9 cellular contexts compared by ENCODE assay signal in genomic region chr18:62979172-62979571, GRCh38.
A peak's percentile ranks its signal among the peaks of the same experiment; 100 is the strongest.
DNase-seq lines count a peak whose midpoint lies in the region; ATAC-seq, FAIRE-seq and TF ChIP-seq lines count a peak whose summit lies in the region.
"Had no signal": no experiment of that assay in that cellular context is flagged by ENCODE, and none has a peak within 500 bp of the region (broad histone marks: within the 10 kb centered on the region; RNA-seq: fewer than 3 reads in every experiment).

No MANE protein-coding gene starts in this region.

- H3K79me2 ChIP-seq in H9 (ENCODE audit: insufficient read depth, low read length) (no peaks in the 10 kb centered on the region), MM.1S (ENCODE audit: low read length) (no peaks in the 10 kb centered on the region)

- no peak overlapping the region for H2BK20ac ChIP-seq in H9 (ENCODE audit: low read depth, low read length, poor library complexity, severe bottlenecking)

- H2BK5ac ChIP-seq in H9 (ENCODE audit: insufficient read length, low read length), result no peak overlapping the region

- H3K36me3 ChIP-seq in MM.1S (replicated peaks; ENCODE audit: insufficient read depth, low read length), result no peaks in the 10 kb centered on the region

- no peak overlapping the region for H2BK120ac ChIP-seq in H9 (ENCODE audit: low read depth, low read length, poor library complexity, severe bottlenecking)

- no peak overlapping the region for H3K4me3 Mint-ChIP-seq in H9
- H3K4me3 Mint-ChIP-seq: T-helper 1 cell treated with Interleukin-12 subunit alpha and Interleukin-12 subunit beta and Interleukin-4 antibody, amounts not matched to agents 30 μg/mL and 1 μg/mL, for 36 hours had no signal

- H2AK5ac ChIP-seq in H9 (ENCODE audit: insufficient read length, low read length), result no peak overlapping the region

- no CpG with 5 or more reads among the region's 13 CpGs for WGBS in H9 (ENCODE audit: extremely low coverage, insufficient read length, low lambda C conversion rate)

- H2BK15ac ChIP-seq in H9 (ENCODE audit: low read depth, low read length), result no peak overlapping the region

- no peak overlapping the region for H3K23ac ChIP-seq in H9 (ENCODE audit: insufficient read length, low read depth, low read length)

- no peaks in the 10 kb centered on the region for H3K79me1 ChIP-seq in H9 (ENCODE audit: insufficient read depth, low read depth, low read length, poor library complexity, severe bottlenecking)

- H4K20me1 ChIP-seq in H9 (ENCODE audit: control insufficient read depth, insufficient read depth, insufficient read length), result no peaks in the 10 kb centered on the region
- no peaks in the 10 kb centered on the region for H4K20me1 ChIP-seq in MM.1S (ENCODE audit: insufficient read depth, low read length)

- H3K14ac ChIP-seq in H9 (ENCODE audit: insufficient read depth, low read length), result no peak overlapping the region

- no peak overlapping the region for H3K4me2 ChIP-seq in H9 (ENCODE audit: insufficient read depth, insufficient read length, low read length)
- H3K4me2 ChIP-seq in MM.1S (ENCODE audit: low read depth, low read length), result no peak overlapping the region

- H4K5ac ChIP-seq in H9 (ENCODE audit: insufficient read length, low read depth, low read length), result no peak overlapping the region

- H3K4me1 Mint-ChIP-seq in H9, result peaks cover 2 to 11% of the 10 kb centered on the region in 2 experiments

- no peak overlapping the region for H3K56ac ChIP-seq in H9 (ENCODE audit: insufficient read length, low read depth, low read length)

- intact Hi-C loops in sciatic nerve (cut with DNase I), result no loop called here

- H3K36me3 Mint-ChIP-seq in H9 (ENCODE audit: insufficient read depth in 1 of 3, low read depth in 3 of 3), result peaks cover 26 to 61% (median 46%) of the 10 kb centered on the region in 3 experiments; a peak in 6 of 7 replicates

- no peak overlapping the region for H3K27ac ChIP-seq in H9 (ENCODE audit: insufficient read length, low read depth, low read length)
- H3K27ac ChIP-seq in MM.1S (ENCODE audit: low read length), result no peak overlapping the region

- FAIRE-seq in HTR-8/SVneo (lab: Jason Lieb, UNC), result no peak

- no peak overlapping the region for H3K4ac ChIP-seq in H9 (ENCODE audit: low read depth, low read length)

- no peak overlapping the region for H4K91ac ChIP-seq in H9 (ENCODE audit: insufficient read length, low read depth, low read length)

- no peak overlapping the region for H2BK12ac ChIP-seq in H9 (ENCODE audit: insufficient read length, low read depth, low read length)

- H3F3A ChIP-seq in MM.1S (ENCODE audit: insufficient read depth, low read length), result no peaks in the 10 kb centered on the region

- no peak for TF ChIP-seq CTCF in H9 (conservative IDR thresholded peaks at IDR 0.05)
- no peak for TF ChIP-seq CTCF in MM.1S (IDR thresholded peaks at IDR 0.05; ENCODE audit: low read length)

- H3T11ph ChIP-seq in H9 (ENCODE audit: low read length), result no peak overlapping the region

- H3K9me3 ChIP-seq in H9 (ENCODE audit: control insufficient read depth, low read depth, low read length) (no peaks in the 10 kb centered on the region), MM.1S (replicated peaks; ENCODE audit: insufficient read depth, low read length) (no peaks in the 10 kb centered on the region)

- no peaks in the 10 kb centered on the region for H3K23me2 ChIP-seq in H9 (ENCODE audit: insufficient read length, low read depth, low read length, poor library complexity, severe bottlenecking)

- H2AFZ ChIP-seq in H9 (ENCODE audit: low read length) (no peak overlapping the region), MM.1S (ENCODE audit: low read length) (no peak overlapping the region)

- DNase-seq in H9 (no peak), NCI-H748 (lab: John Stamatoyannopoulos, UW; ENCODE audit: unreplicated experiment) (peak; percentile 95), fibroblast of gingiva (ENCODE audit: low read depth) (peak; percentile 86), sciatic nerve (ENCODE audit: low spot score) (no peak), activated T-cell treated with anti-CD3 and anti-CD28 coated beads for 4 hours (no peak), HTR-8/SVneo (ENCODE audit: insufficient read length, low spot score) (no peak), MM.1S (no peak)
- DNase-seq in stimulated activated CD4-positive, alpha-beta T cell treated with anti-CD3 and anti-CD28 coated beads, Interleukin-1b, Interleukin-23, amount 100 ng/mL, for 48 hours, result no peak

- peak overlapping the region; percentile 52 to 63 (median 63); a peak in 1 of 7 replicates for H3K27ac Mint-ChIP-seq in H9
- H3K27ac Mint-ChIP-seq: T-helper 1 cell treated with Interleukin-12 subunit alpha and Interleukin-12 subunit beta and Interleukin-4 antibody, amounts not matched to agents 30 μg/mL and 1 μg/mL, for 36 hours had no signal

- peak; percentile 63 for ATAC-seq in sciatic nerve

- no peaks in the 10 kb centered on the region for H3K9me3 Mint-ChIP-seq in H9
- H3K9me3 Mint-ChIP-seq: T-helper 1 cell treated with Interleukin-12 subunit alpha and Interleukin-12 subunit beta and Interleukin-4 antibody, amounts not matched to agents 30 μg/mL and 1 μg/mL, for 36 hours had no signal

- H3K9ac ChIP-seq in H9 (ENCODE audit: extremely low read depth, insufficient read length, low read length) (no peak overlapping the region), MM.1S (ENCODE audit: low read length) (no peak overlapping the region)

- H3K27me3 ChIP-seq in H9 (ENCODE audit: insufficient read depth, low read length), result no peaks in the 10 kb centered on the region
- H3K27me3 ChIP-seq in MM.1S (replicated peaks; ENCODE audit: insufficient read depth, low read length), result no peaks in the 10 kb centered on the region

- no peak overlapping the region for H4K8ac ChIP-seq in H9 (replicated peaks; ENCODE audit: insufficient read length, low read depth, low read length)

- H3K18ac ChIP-seq in H9 (ENCODE audit: insufficient read length, low read depth, low read length), result no peak overlapping the region

- H3K4me3 ChIP-seq in MM.1S (ENCODE audit: low read length), result no peak overlapping the region

- H3K27me3 Mint-ChIP-seq in H9 (ENCODE audit: low read depth), result no peaks in the 10 kb centered on the region

- no peaks in the 10 kb centered on the region for H3K9me2 ChIP-seq in MM.1S (replicated peaks; ENCODE audit: insufficient read depth, low read length)

- H3K4me1 ChIP-seq in H9 (ENCODE audit: insufficient read depth, low read length) (no peaks in the 10 kb centered on the region), MM.1S (ENCODE audit: low read length) (no peaks in the 10 kb centered on the region)

Comparison
In these comparisons a context has a peak if more than half of its experiments do, and no peak if none do; other contexts are left out.
1. DNase-seq: peak in NCI-H748 (single experiment) and fibroblast of gingiva (single experiment); none in H9 (single experiment), sciatic nerve (single experiment), activated T-cell treated with anti-CD3 and anti-CD28 coated beads for 4 hours (single experiment), stimulated activated CD4-positive, alpha-beta T cell treated with anti-CD3 and anti-CD28 coated beads, Interleukin-1b, Interleukin-23, amount 100 ng/mL, for 48 hours (single experiment), HTR-8/SVneo (single experiment) and MM.1S (single experiment).